In the genomic region with DNA sequence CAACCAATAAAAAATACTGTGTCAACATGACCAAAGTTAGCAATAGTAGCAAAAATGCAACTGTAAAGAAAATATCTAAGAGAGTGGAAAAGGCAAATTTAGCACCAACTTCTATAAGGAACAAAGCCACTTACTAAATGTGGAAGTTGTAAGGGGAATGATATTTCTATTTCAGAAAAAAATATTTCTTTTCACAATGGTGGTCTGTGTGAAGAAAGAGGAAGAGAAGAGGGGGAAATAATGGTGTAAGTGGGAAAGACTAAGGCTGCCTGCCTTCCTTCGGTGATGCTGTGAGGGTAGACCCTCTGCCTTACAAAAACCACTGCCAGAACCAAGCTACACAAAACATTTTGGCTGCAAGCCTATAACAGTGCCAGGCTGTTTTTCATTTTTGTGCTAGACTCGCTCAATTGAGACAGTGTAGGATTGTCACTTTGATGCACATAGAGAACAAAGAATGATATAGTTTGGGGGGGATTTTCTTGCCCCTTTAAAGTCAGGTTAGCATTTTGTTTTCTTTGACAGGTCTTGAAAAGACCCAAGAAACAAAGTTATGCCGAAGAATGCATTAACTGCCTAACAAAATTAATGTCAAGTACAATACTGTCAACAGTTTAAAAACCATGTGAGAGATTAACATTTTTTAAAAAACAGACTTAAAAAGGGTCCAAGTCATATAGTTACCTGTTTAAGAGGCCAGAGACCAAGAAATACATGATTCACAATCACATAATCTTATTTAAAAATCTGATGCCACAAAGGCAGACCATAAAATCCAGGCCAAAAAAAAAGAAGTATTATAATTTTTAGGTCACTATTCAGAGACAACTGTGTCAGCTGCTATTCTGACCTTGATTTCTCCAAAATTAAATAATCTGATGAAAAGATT, we compare ENCODE assay signal across 15 cellular contexts.
DNase-seq lines count a peak whose midpoint lies in the region; ATAC-seq and TF ChIP-seq lines count a peak whose summit lies in the region.
"Had no signal": no experiment of that assay in that cellular context is flagged by ENCODE, and none has a peak within 500 bp of the region (broad histone marks: within the 10 kb centered on the region; RNA-seq: fewer than 3 reads in every experiment).

No MANE protein-coding gene starts in this region.

- no peaks in the 10 kb centered on the region for H3K9me3 ChIP-seq in spleen
- H3K9me3 ChIP-seq in prostate gland = no peaks in the 10 kb centered on the region
- H3K9me3 ChIP-seq: A549, tibial nerve had no signal

- H3K27ac ChIP-seq in spleen (peak overlapping the region in 6 of 8 donors; percentile 11 to 59 (median 34)), prostate gland (no peak overlapping the region)
- H3K27ac ChIP-seq: A549 had no signal

- TF ChIP-seq POLR2A in spleen (IDR thresholded peaks at IDR 0.05) (no peak), prostate gland (IDR thresholded peaks at IDR 0.05) (no peak)

- 48 to 62% (median 53%) methylated on average over 3 of the region's 3 CpGs for WGBS in spleen, 5 donors
- 62% methylated on average over 3 of the region's 3 CpGs for WGBS in prostate gland

- DNase-seq in SIG-M5 treated with dmso at 0.1 percent for 504 hours (lab: John Stamatoyannopoulos, UW; ENCODE audit: unreplicated experiment) (peak; percentile 48), SIG-M5 (lab: John Stamatoyannopoulos, UW) (no peak), NCI-H1694 (lab: John Stamatoyannopoulos, UW) (peak; percentile 69), spleen (no peak), Right ventricle myocardium superior (no peak), prostate gland (ENCODE audit: low spot score) (no peak), NCI-H128 (lab: John Stamatoyannopoulos, UW; ENCODE audit: unreplicated experiment) (no peak)
- no peak for DNase-seq in activated naive CD8-positive, alpha-beta T cell treated with anti-CD3 and anti-CD28 coated beads, Interleukin-2, amount 10 ng/mL, durations not matched to agents 7 days and 5 days
- DNase-seq: HCEC 1CT, islet precursor cell, naive B cell, NCI-H1436 treated with DMSO at 0.1 percent for 48 hours, NCI-H82 had no signal

- peak; percentile 31 for ATAC-seq in activated naive CD8-positive, alpha-beta T cell treated with anti-CD3 and anti-CD28 coated beads, Interleukin-2, amount 10 ng/mL, durations not matched to agents 7 days and 5 days (ENCODE audit: low read depth)
- no peak for ATAC-seq in Right ventricle myocardium superior (ENCODE audit: poor library complexity)
- ATAC-seq: A549 had no signal

- H3K4me1 Mint-ChIP-seq in activated naive CD8-positive, alpha-beta T cell treated with anti-CD3 and anti-CD28 coated beads, Interleukin-2, amount 10 ng/mL, durations not matched to agents 7 days and 5 days = peaks cover 32% of the 10 kb centered on the region

- peak overlapping the region; percentile 62 for H3K27ac Mint-ChIP-seq in activated naive CD8-positive, alpha-beta T cell treated with anti-CD3 and anti-CD28 coated beads, Interleukin-2, amount 10 ng/mL, durations not matched to agents 7 days and 5 days

- peak overlapping the region; percentile 43 for H3K4me3 Mint-ChIP-seq in activated naive CD8-positive, alpha-beta T cell treated with anti-CD3 and anti-CD28 coated beads, Interleukin-2, amount 10 ng/mL, durations not matched to agents 7 days and 5 days

- no peaks in the 10 kb centered on the region for H3K27me3 ChIP-seq in spleen (replicated peaks in 1 of 7)
- H3K27me3 ChIP-seq in prostate gland (replicated peaks; ENCODE audit: insufficient read depth) = no peaks in the 10 kb centered on the region
- H3K27me3 ChIP-seq: tibial nerve had no signal

- no peaks in the 10 kb centered on the region for H3K27me3 Mint-ChIP-seq in activated naive CD8-positive, alpha-beta T cell treated with anti-CD3 and anti-CD28 coated beads, Interleukin-2, amount 10 ng/mL, durations not matched to agents 7 days and 5 days
- H3K27me3 Mint-ChIP-seq: naive B cell had no signal

- TF ChIP-seq CTCF in spleen (IDR thresholded peaks at IDR 0.05 in 8 of 11, conservative IDR thresholded peaks at IDR 0.05 in 3 of 11) = no peak
- no peak for TF ChIP-seq CTCF in prostate gland (IDR thresholded peaks at IDR 0.05)

- no peaks in the 10 kb centered on the region for H3K9me3 Mint-ChIP-seq in activated naive CD8-positive, alpha-beta T cell treated with anti-CD3 and anti-CD28 coated beads, Interleukin-2, amount 10 ng/mL, durations not matched to agents 7 days and 5 days
- H3K9me3 Mint-ChIP-seq: naive B cell had no signal

- H3K4me3 ChIP-seq in spleen (no peak overlapping the region), prostate gland (no peak overlapping the region)
- H3K4me3 ChIP-seq: A549, tibial nerve had no signal

- H3K4me1 ChIP-seq in spleen = peaks cover 6 to 85% (median 50%) of the 10 kb centered on the region in 6 donors
- H3K4me1 ChIP-seq in prostate gland (replicated peaks) = no peaks in the 10 kb centered on the region

- peaks cover 14% of the 10 kb centered on the region for H3K36me3 Mint-ChIP-seq in activated naive CD8-positive, alpha-beta T cell treated with anti-CD3 and anti-CD28 coated beads, Interleukin-2, amount 10 ng/mL, durations not matched to agents 7 days and 5 days

- H3K36me3 ChIP-seq in spleen (no peaks in the 10 kb centered on the region), prostate gland (no peaks in the 10 kb centered on the region)
- H3K36me3 ChIP-seq: tibial nerve had no signal

- POLR2A ChIA-PET in activated naive CD8-positive, alpha-beta T cell treated with anti-CD3 and anti-CD28 coated beads, Interleukin-2, amount 10 ng/mL, durations not matched to agents 7 days and 5 days (lab: Charles Lee) = interaction anchor here (1.0 kb wide), 1 partner anchor 100 kb away, joined by 4 read pairs; no protein-coding TSS in a partner anchor

- intact Hi-C loops in spleen (cut with DNase I; ENCODE audit: low total_unique reads) = no loop called here
- intact Hi-C loops in Right ventricle myocardium superior (cut with DNase I) = no loop called here
- intact Hi-C loops in prostate gland (cut with DNase I) = no loop called here

Comparison
In these comparisons a context has a peak if more than half of its experiments do, and no peak if none do; other contexts are left out.
1. DNase-seq: peak in SIG-M5 treated with dmso at 0.1 percent for 504 hours (single experiment) and NCI-H1694 (single experiment); none in SIG-M5 (single experiment), activated naive CD8-positive, alpha-beta T cell treated with anti-CD3 and anti-CD28 coated beads, Interleukin-2, amount 10 ng/mL, durations not matched to agents 7 days and 5 days (single experiment), spleen (single experiment), Right ventricle myocardium superior (single experiment), prostate gland (single experiment) and NCI-H128 (single experiment).
2. H3K27ac ChIP-seq: peak in spleen (6 of 8); none in prostate gland (0 of 2).